In genomic region chr10:70145166-70145665, GRCh38 we compare ENCODE assay signal across 1 cellular context.
TF ChIP-seq lines count a peak whose summit lies in the region.

No MANE protein-coding gene starts in this region.

TF ChIP-seq in K562, 482 proteins besides CTCF, POLR2A, EP300 and RAD21:
- TF ChIP-seq HNRNPUL1 (IDR thresholded peaks at IDR 0.05; ENCODE audit: low read length) (no peak), FIP1L1 (IDR thresholded peaks at IDR 0.05; ENCODE audit: low read depth, low read length, poor library complexity, severe bottlenecking) (peak; percentile 30), ZFPM2 (CRISPR knock-in tag; IDR thresholded peaks at IDR 0.05) (no peak), CHD7 (IDR thresholded peaks at IDR 0.05; ENCODE audit: low read depth, low read length) (no peak), KLF10 (CRISPR knock-in tag; IDR thresholded peaks at IDR 0.05) (no peak), LARP7 (IDR thresholded peaks at IDR 0.05) (no peak), GTF3C2 (IDR thresholded peaks at IDR 0.05; ENCODE audit: borderline replicate concordance, extremely low read depth, insufficient read length) (no peak)
TF ChIP-seq in K562: peak in this region for 1.
